ENCODE assay signal across 2 cellular contexts in the genomic region with DNA sequence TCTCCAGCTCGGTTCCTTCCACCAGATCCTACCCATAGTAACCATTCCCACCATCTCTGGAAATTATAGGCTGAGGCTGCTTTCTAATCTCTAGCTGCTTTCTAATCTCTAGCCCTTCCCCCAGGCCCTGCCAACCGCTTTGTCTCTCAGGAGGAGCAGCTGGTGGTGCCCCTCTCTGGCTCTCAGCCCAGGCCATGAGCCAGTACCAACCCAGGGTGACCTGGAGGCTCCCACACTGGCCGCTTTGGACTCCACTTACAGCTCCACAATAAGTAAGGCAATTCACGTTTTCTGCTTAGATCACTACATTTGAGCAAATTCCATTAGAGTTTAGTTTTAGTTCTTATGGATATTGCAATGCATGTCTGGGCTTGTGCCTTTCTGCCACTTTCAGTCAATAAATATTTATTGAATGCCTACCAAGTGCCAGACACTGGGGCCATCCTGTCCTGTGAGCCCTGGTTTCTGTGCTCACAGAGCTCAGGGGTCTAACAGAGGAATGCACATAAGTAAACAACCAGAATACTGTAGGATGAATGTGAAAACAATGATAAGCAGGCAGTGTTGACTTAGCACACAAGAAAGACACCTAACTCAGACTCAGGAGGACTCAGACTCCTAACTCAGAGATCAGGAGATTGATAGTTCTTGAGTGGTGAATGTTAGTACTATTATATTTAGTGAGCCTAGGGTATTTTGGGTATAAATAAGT.
TF ChIP-seq lines count a peak whose summit lies in the region.

No MANE protein-coding gene starts in this region.

TF ChIP-seq in IMR-90, 13 proteins besides CTCF, POLR2A, EP300 and RAD21:
- TF ChIP-seq MXI1 (IDR thresholded peaks at IDR 0.05; ENCODE audit: borderline replicate concordance, low read depth, low read length), result no peak
- TF ChIP-seq MAFK (IDR thresholded peaks at IDR 0.05; ENCODE audit: low read depth, low read length), result no peak
- TF ChIP-seq, protein P1, sequence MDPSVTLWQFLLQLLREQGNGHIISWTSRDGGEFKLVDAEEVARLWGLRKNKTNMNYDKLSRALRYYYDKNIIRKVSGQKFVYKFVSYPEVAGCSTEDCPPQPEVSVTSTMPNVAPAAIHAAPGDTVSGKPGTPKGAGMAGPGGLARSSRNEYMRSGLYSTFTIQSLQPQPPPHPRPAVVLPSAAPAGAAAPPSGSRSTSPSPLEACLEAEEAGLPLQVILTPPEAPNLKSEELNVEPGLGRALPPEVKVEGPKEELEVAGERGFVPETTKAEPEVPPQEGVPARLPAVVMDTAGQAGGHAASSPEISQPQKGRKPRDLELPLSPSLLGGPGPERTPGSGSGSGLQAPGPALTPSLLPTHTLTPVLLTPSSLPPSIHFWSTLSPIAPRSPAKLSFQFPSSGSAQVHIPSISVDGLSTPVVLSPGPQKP (IDR thresholded peaks at IDR 0.05; ENCODE audit: borderline replicate concordance, low read depth, low read length), result no peak
- no peak for TF ChIP-seq RFX5 (IDR thresholded peaks at IDR 0.05; ENCODE audit: low read depth, low read length)
- no peak for TF ChIP-seq NFE2L2 (IDR thresholded peaks at IDR 0.05; ENCODE audit: low read depth, low read length)
- no peak for TF ChIP-seq CHD1 (IDR thresholded peaks at IDR 0.05; ENCODE audit: low read depth, low read length)
- no peak for TF ChIP-seq BHLHE40 (IDR thresholded peaks at IDR 0.05; ENCODE audit: low read depth, low read length)
- TF ChIP-seq CEBPB (IDR thresholded peaks at IDR 0.05; ENCODE audit: low read depth, low read length), result no peak

TF ChIP-seq in endothelial cell of umbilical vein, 7 proteins besides CTCF, POLR2A, EP300 and RAD21:
- TF ChIP-seq POLR2AphosphoS5 (IDR thresholded peaks at IDR 0.05; ENCODE audit: insufficient read depth, low read depth, low read length) (no peak), FOS (IDR thresholded peaks at IDR 0.05; ENCODE audit: borderline replicate concordance, insufficient read depth, low read length) (no peak), MYC (IDR thresholded peaks at IDR 0.05; ENCODE audit: low read depth, low read length) (no peak), GATA2 (IDR thresholded peaks at IDR 0.05; ENCODE audit: insufficient read depth, insufficient read length, low read depth, low read length) (no peak), EZH2 (IDR thresholded peaks at IDR 0.05; ENCODE audit: borderline replicate concordance, low read depth, low read length, severe bottlenecking) (no peak), JUN (IDR thresholded peaks at IDR 0.05; ENCODE audit: borderline replicate concordance, insufficient read depth, insufficient read length, low read depth) (no peak)
- TF ChIP-seq, protein P2, sequence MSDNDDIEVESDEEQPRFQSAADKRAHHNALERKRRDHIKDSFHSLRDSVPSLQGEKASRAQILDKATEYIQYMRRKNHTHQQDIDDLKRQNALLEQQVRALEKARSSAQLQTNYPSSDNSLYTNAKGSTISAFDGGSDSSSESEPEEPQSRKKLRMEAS (IDR thresholded peaks at IDR 0.05; ENCODE audit: insufficient read depth, insufficient read length), result no peak
